In genomic region chr3:188916934-188917391, GRCh38 we compare ENCODE assay signal across 10 cellular contexts.
A peak's percentile ranks its signal among the peaks of the same experiment; 100 is the strongest.
DNase-seq lines count a peak whose midpoint lies in the region; ATAC-seq, FAIRE-seq and TF ChIP-seq lines count a peak whose summit lies in the region.
"Had no signal": no experiment of that assay in that cellular context is flagged by ENCODE, and none has a peak within 500 bp of the region (broad histone marks: within the 10 kb centered on the region; RNA-seq: fewer than 3 reads in every experiment).

No MANE protein-coding gene starts in this region.

- H3K27me3 ChIP-seq in CD4-positive, CD25-positive, alpha-beta regulatory T cell (ENCODE audit: control insufficient read depth, insufficient read depth, low read length) = no peaks in the 10 kb centered on the region
- no peaks in the 10 kb centered on the region for H3K27me3 ChIP-seq in endothelial cell of umbilical vein (ENCODE audit: control insufficient read depth in 2 of 2, insufficient read depth in 2 of 2, low read length in 2 of 2)

- no TSS peak for BruUV-seq in endothelial cell of umbilical vein (replicated peaks; lab: Mats Ljungman, UMichigan)

- intact Hi-C loops in endothelial cell of umbilical vein (cut with micrococcal nuclease) = loop anchor here (1.0 kb wide), 1 partner anchor 31 kb away; no protein-coding TSS in a partner anchor

- no peaks in the 10 kb centered on the region for H3K9me1 ChIP-seq in endothelial cell of umbilical vein (replicated peaks; ENCODE audit: control insufficient read depth, extremely low read depth, insufficient read depth, low read length)

- peak; percentile 96 to 99 for ATAC-seq in CD4-positive, CD25-positive, alpha-beta regulatory T cell (ENCODE audit: low read depth in 2 of 2)
- ATAC-seq in GM21360 (IDR thresholded peaks at IDR 0.05; ENCODE audit: unreplicated experiment) (peak; percentile 56), GM21825 (IDR thresholded peaks at IDR 0.05; ENCODE audit: unreplicated experiment) (no peak)

- H3K27me3 Mint-ChIP-seq in CD4-positive, CD25-positive, alpha-beta regulatory T cell = no peaks in the 10 kb centered on the region

- no peak for TF ChIP-seq CTCF in endothelial cell of umbilical vein (IDR thresholded peaks at IDR 0.05; ENCODE audit: extremely low read depth in 1 of 2, insufficient read depth in 1 of 2, low read depth in 1 of 2, low read length in 2 of 2)

- no peak for TF ChIP-seq POLR2A in endothelial cell of umbilical vein (IDR thresholded peaks at IDR 0.05; ENCODE audit: low read depth, low read length)

- dilution Hi-C loops in endothelial cell of umbilical vein (cut with MboI; ENCODE audit: extremely low pct_ligation_motif_present, low sequenced_read_pairs) = no loop called here

- H3K4me2 ChIP-seq in endothelial cell of umbilical vein (ENCODE audit: insufficient read depth, low read length) = peak overlapping the region; percentile 46

- H3K79me2 ChIP-seq in endothelial cell of umbilical vein (ENCODE audit: control insufficient read depth, insufficient read depth, low read length) = no peaks in the 10 kb centered on the region

- H3K4me3 ChIP-seq in CD4-positive, CD25-positive, alpha-beta regulatory T cell (ENCODE audit: low read depth, low read length) = peak overlapping the region; percentile 43
- no peak overlapping the region for H3K4me3 ChIP-seq in endothelial cell of umbilical vein (replicated peaks in 1 of 3; ENCODE audit: insufficient read depth in 1 of 3, low read depth in 1 of 3, low read length in 3 of 3)

- no peaks in the 10 kb centered on the region for H3K36me3 Mint-ChIP-seq in CD4-positive, CD25-positive, alpha-beta regulatory T cell

- no peaks in the 10 kb centered on the region for H3K36me3 ChIP-seq in CD4-positive, CD25-positive, alpha-beta regulatory T cell (ENCODE audit: control insufficient read depth, insufficient read depth, low read length)
- H3K36me3 ChIP-seq in endothelial cell of umbilical vein (ENCODE audit: control insufficient read depth in 2 of 2, extremely low read depth in 1 of 2, insufficient read depth in 2 of 2, low read length in 2 of 2) = no peaks in the 10 kb centered on the region

- H3K27ac ChIP-seq in CD4-positive, CD25-positive, alpha-beta regulatory T cell (ENCODE audit: insufficient read depth, low read length, poor library complexity, severe bottlenecking) = peak overlapping the region; percentile 67
- H3K27ac ChIP-seq in endothelial cell of umbilical vein (ENCODE audit: insufficient read depth, low read depth, low read length) = no peak overlapping the region
- no peak overlapping the region for H3K27ac ChIP-seq in substantia nigra (ENCODE audit: low read depth, low read length, poor library complexity, severe bottlenecking)

- H3K4me1 Mint-ChIP-seq in CD4-positive, CD25-positive, alpha-beta regulatory T cell = peaks cover 18 to 47% (median 35%) of the 10 kb centered on the region in 4 donors

- no peak overlapping the region for H3K9ac ChIP-seq in endothelial cell of umbilical vein (replicated peaks; ENCODE audit: extremely low read depth, insufficient read depth, low read length)

- H3K9me3 ChIP-seq in CD4-positive, CD25-positive, alpha-beta regulatory T cell (ENCODE audit: control insufficient read depth in 2 of 2, low read length in 2 of 2) = no peaks in the 10 kb centered on the region
- H3K9me3 ChIP-seq in endothelial cell of umbilical vein (replicated peaks; ENCODE audit: control insufficient read depth, insufficient read depth, low read length) = no peaks in the 10 kb centered on the region

- peak; percentile 77 for FAIRE-seq in endothelial cell of umbilical vein (lab: Jason Lieb, UNC)
- no peak for FAIRE-seq in HTR-8/SVneo (lab: Jason Lieb, UNC)

- DNase-seq in CD4-positive, CD25-positive, alpha-beta regulatory T cell = peak in 2 of 3 donors; percentile 65 to 91
- DNase-seq in NAMALWA (ENCODE audit: low spot score) = peak; percentile 22
- peak; percentile 37 for DNase-seq in endothelial cell of umbilical vein (ENCODE audit: low read depth, low spot score)
- DNase-seq in substantia nigra (lab: John Stamatoyannopoulos, UW) = no peak
- no peak for DNase-seq in HEK293T (ENCODE audit: extremely low spot score)
- DNase-seq in HTR-8/SVneo (ENCODE audit: insufficient read length, low spot score) = no peak
- DNase-seq: activated CD4-positive, alpha-beta T cell treated with anti-CD3 and anti-CD28 coated beads, Interleukin-2, amount 50 U/mL, for 1 hour; NCI-H2227 treated with DMSO at 0.1 percent for 48 hours had no signal

- no peaks in the 10 kb centered on the region for H4K20me1 ChIP-seq in endothelial cell of umbilical vein (replicated peaks; ENCODE audit: control insufficient read depth, extremely low read depth, insufficient read depth, low read length)

- peak overlapping the region; percentile 2 to 46 (median 19) for H3K4me3 Mint-ChIP-seq in CD4-positive, CD25-positive, alpha-beta regulatory T cell

- no peak overlapping the region for H2AFZ ChIP-seq in endothelial cell of umbilical vein (ENCODE audit: low read depth, low read length)

- H3K9me3 Mint-ChIP-seq in CD4-positive, CD25-positive, alpha-beta regulatory T cell = peaks cover 0 to 1% (median 0%) of the 10 kb centered on the region in 7 donors

- POLR2A ChIA-PET in endothelial cell of umbilical vein (lab: Charles Lee) (no interaction called here), HEK293T (lab: Yijun Ruan, JAX) (no interaction called here)

- CTCF ChIA-PET in endothelial cell of umbilical vein (lab: Charles Lee) (interaction anchor here (0.8 to 1.4 kb wide), 4 partner anchors 10 to 1176 kb away, joined by 3 read pairs; no protein-coding TSS in a partner anchor), HEK293T (lab: Yijun Ruan, JAX) (no interaction called here)

- peaks cover 21% of the 10 kb centered on the region for H3K4me1 ChIP-seq in CD4-positive, CD25-positive, alpha-beta regulatory T cell (ENCODE audit: control insufficient read depth, insufficient read depth, low read length, poor library complexity, severe bottlenecking)
- peaks cover 27% of the 10 kb centered on the region for H3K4me1 ChIP-seq in endothelial cell of umbilical vein (ENCODE audit: control insufficient read depth, extremely low read depth, insufficient read depth, low read length)

- peak overlapping the region; percentile 5 to 77 (median 67) for H3K27ac Mint-ChIP-seq in CD4-positive, CD25-positive, alpha-beta regulatory T cell

TF ChIP-seq in endothelial cell of umbilical vein, 7 proteins besides CTCF, POLR2A, EP300 and RAD21:
- TF ChIP-seq GATA2 (IDR thresholded peaks at IDR 0.05; ENCODE audit: insufficient read depth, insufficient read length, low read depth, low read length) (peak; percentile 53), POLR2AphosphoS5 (IDR thresholded peaks at IDR 0.05; ENCODE audit: insufficient read depth, low read depth, low read length) (no peak), FOS (IDR thresholded peaks at IDR 0.05; ENCODE audit: borderline replicate concordance, insufficient read depth, low read length) (peak; percentile 47), MAX (IDR thresholded peaks at IDR 0.05; ENCODE audit: insufficient read depth, insufficient read length) (no peak), EZH2 (IDR thresholded peaks at IDR 0.05; ENCODE audit: borderline replicate concordance, low read depth, low read length, severe bottlenecking) (no peak), MYC (IDR thresholded peaks at IDR 0.05; ENCODE audit: low read depth, low read length) (no peak), JUN (IDR thresholded peaks at IDR 0.05; ENCODE audit: borderline replicate concordance, insufficient read depth, insufficient read length, low read depth) (no peak)
TF ChIP-seq in endothelial cell of umbilical vein: peak in this region for 2.

TF ChIP-seq in HEK293T, 16 proteins besides CTCF, POLR2A, EP300 and RAD21:
- TF ChIP-seq CTBP1 (IDR thresholded peaks at IDR 0.05; ENCODE audit: borderline replicate concordance) = no peak
- no peak for TF ChIP-seq BHLHE40 (IDR thresholded peaks at IDR 0.05; ENCODE audit: borderline replicate concordance)
- TF ChIP-seq PKNOX1 (IDR thresholded peaks at IDR 0.05) = no peak
- TF ChIP-seq SUZ12 (IDR thresholded peaks at IDR 0.05) = no peak
- no peak for TF ChIP-seq ARNT (IDR thresholded peaks at IDR 0.05)
- no peak for TF ChIP-seq TARDBP (IDR thresholded peaks at IDR 0.05)
- no peak for TF ChIP-seq NFRKB (IDR thresholded peaks at IDR 0.05)
- no peak for TF ChIP-seq ZNF384 (IDR thresholded peaks at IDR 0.05)
- TF ChIP-seq L3MBTL2 (conservative IDR thresholded peaks at IDR 0.05) = no peak
- no peak for TF ChIP-seq HDGF (IDR thresholded peaks at IDR 0.05; ENCODE audit: borderline replicate concordance)
- no peak for TF ChIP-seq FOXK2 (IDR thresholded peaks at IDR 0.05)
- TF ChIP-seq ELF4 (IDR thresholded peaks at IDR 0.05) = no peak
- TF ChIP-seq LEF1 (IDR thresholded peaks at IDR 0.05; ENCODE audit: borderline replicate concordance) = no peak

Comparison
In these comparisons a context has a peak if more than half of its experiments do, and no peak if none do; other contexts are left out.
1. DNase-seq: peak in CD4-positive, CD25-positive, alpha-beta regulatory T cell (2 of 3), NAMALWA (single experiment) and endothelial cell of umbilical vein (single experiment); none in substantia nigra (0 of 49), HEK293T (single experiment) and HTR-8/SVneo (single experiment).